Comparison of ENCODE assay signal across 8 cellular contexts in genomic region chr3:50623840-50624474, GRCh38. TPM values are rescaled to one million over a fixed set of nuclear protein-coding genes. Genes with fewer than 3 reads are reported as not detected.
DNase-seq lines count a peak whose midpoint lies in the region; ATAC-seq, FAIRE-seq and TF ChIP-seq lines count a peak whose summit lies in the region.

No MANE protein-coding gene starts in this region.

- no peaks in the 10 kb centered on the region for H3K36me3 ChIP-seq in A673 (ENCODE audit: insufficient read depth, low read length, poor library complexity, severe bottlenecking)

- no peaks in the 10 kb centered on the region for H3K27me3 ChIP-seq in A673 (replicated peaks; ENCODE audit: insufficient read depth, low read depth, low read length, poor library complexity)

- H3K27ac ChIP-seq in A673 (ENCODE audit: low read depth, low read length, poor library complexity, severe bottlenecking): no peak overlapping the region

- FAIRE-seq in RCC 7860 (lab: Jason Lieb, UNC): no peak

- peak overlapping the region; percentile 75 for H3K4me3 Mint-ChIP-seq in activated naive CD8-positive, alpha-beta T cell

- peaks cover 7% of the 10 kb centered on the region for H3K36me3 Mint-ChIP-seq in activated naive CD8-positive, alpha-beta T cell

- peaks cover 7% of the 10 kb centered on the region for H3K4me1 ChIP-seq in A673 (ENCODE audit: insufficient read depth, low read length, poor library complexity, severe bottlenecking)

- no peaks in the 10 kb centered on the region for H3K9me3 Mint-ChIP-seq in activated naive CD8-positive, alpha-beta T cell (ENCODE audit: low read depth)

- intact Hi-C loops in A673 (cut with micrococcal nuclease; ENCODE audit: unreplicated experiment): no loop called here

- no peaks in the 10 kb centered on the region for H3K9me3 ChIP-seq in A673 (ENCODE audit: low read depth, low read length, poor library complexity, severe bottlenecking)

- no peak overlapping the region for H3K4me3 ChIP-seq in A673 (ENCODE audit: low read depth, low read length, poor library complexity, severe bottlenecking)

- peak; percentile 71 for DNase-seq in HT1080 (ENCODE audit: low read depth)
- peak; percentile 45 to 70 for DNase-seq in stimulated activated CD4-positive, alpha-beta T cell treated with anti-CD3 and anti-CD28 coated beads, Interleukin-2, amount 100 ng/mL, for 24 hours
- DNase-seq in NCI-H187 (lab: John Stamatoyannopoulos, UW): no peak
- no peak for DNase-seq in RCC 7860 (ENCODE audit: low spot score)
- no peak for DNase-seq in A673 (ENCODE audit: low spot score)

- no peak for TF ChIP-seq CTCF in A673 (conservative IDR thresholded peaks at IDR 0.05; ENCODE audit: low read depth, low read length)

- ATAC-seq in GM19023 (IDR thresholded peaks at IDR 0.05; ENCODE audit: unreplicated experiment): peak; percentile 49
- ATAC-seq in HG02884 (IDR thresholded peaks at IDR 0.05; ENCODE audit: unreplicated experiment): no peak

- POLR2A ChIA-PET in A673 (lab: Charles Lee; ENCODE audit: low non-redundant PET): no interaction called here

- H3K4me1 Mint-ChIP-seq in activated naive CD8-positive, alpha-beta T cell (ENCODE audit: low read depth): peaks cover 89% of the 10 kb centered on the region

- peak overlapping the region; percentile 96 for H3K27ac Mint-ChIP-seq in activated naive CD8-positive, alpha-beta T cell

- CTCF ChIA-PET in A673 (lab: Charles Lee): no interaction called here

- BruUV-seq in A673 (replicated peaks; lab: Mats Ljungman, UMichigan): no TSS peak

- no peaks in the 10 kb centered on the region for H3K27me3 Mint-ChIP-seq in activated naive CD8-positive, alpha-beta T cell

RNA-seq across cellular contexts. Expression of gene MAPKAPK3, which starts 7.0 kb away (rescaled TPM):
- total RNA-seq in HT1080 (2014; rRNA removed; shearing (Covaris generic)): 123 and 168 TPM in 2 replicates
- polyA plus RNA-seq in HT1080 (2015; cell fraction: cytosol; rRNA removed): 85.1 and 85.8 TPM in 2 replicates
- 45.2 and 48.8 TPM in 2 replicates for polyA plus RNA-seq in HT1080 (2015; cell fraction: nucleus; rRNA removed)
- 15.8 and 17.3 TPM in 2 replicates for total RNA-seq in A673 (2021)

RNA-seq across cellular contexts. Expression of gene CISH, which starts 12.4 kb away (rescaled TPM):
- total RNA-seq in HT1080 (2014; rRNA removed; shearing (Covaris generic)): 0.10 and 0.53 TPM in 2 replicates
- polyA plus RNA-seq in HT1080 (2015; cell fraction: cytosol; rRNA removed): 0.52 and 0.73 TPM in 2 replicates
- 0.74 and 1.2 TPM in 2 replicates for polyA plus RNA-seq in HT1080 (2015; cell fraction: nucleus; rRNA removed)
- 0.86 and 1.6 TPM in 2 replicates for total RNA-seq in A673 (2021)

RNA-seq across cellular contexts. Expression of gene DOCK3, which starts 50.8 kb away (rescaled TPM):
- 1.4 TPM in 2 replicates for total RNA-seq in HT1080 (2014; rRNA removed; shearing (Covaris generic))
- 0.45 and 0.58 TPM in 2 replicates for polyA plus RNA-seq in HT1080 (2015; cell fraction: cytosol; rRNA removed)
- polyA plus RNA-seq in HT1080 (2015; cell fraction: nucleus; rRNA removed): 1.8 TPM in 2 replicates
- total RNA-seq in A673 (2021): 0.47 and 0.59 TPM in 2 replicates

RNA-seq across cellular contexts. Expression of gene HEMK1, which starts 54.6 kb away (rescaled TPM):
- total RNA-seq in HT1080 (2014; rRNA removed; shearing (Covaris generic)): 14.0 and 14.9 TPM in 2 replicates
- 15.3 and 18.0 TPM in 2 replicates for polyA plus RNA-seq in HT1080 (2015; cell fraction: cytosol; rRNA removed)
- polyA plus RNA-seq in HT1080 (2015; cell fraction: nucleus; rRNA removed): 46.8 and 51.4 TPM in 2 replicates
- total RNA-seq in A673 (2021): 5.7 and 7.9 TPM in 2 replicates

RNA-seq across cellular contexts. Expression of gene C3orf18, which starts 56.4 kb away (rescaled TPM):
- 1.9 and 2.5 TPM in 2 replicates for total RNA-seq in HT1080 (2014; rRNA removed; shearing (Covaris generic))
- 1.2 and 1.3 TPM in 2 replicates for polyA plus RNA-seq in HT1080 (2015; cell fraction: cytosol; rRNA removed)
- polyA plus RNA-seq in HT1080 (2015; cell fraction: nucleus; rRNA removed): 2.1 and 4.8 TPM in 2 replicates
- total RNA-seq in A673 (2021): 1.5 and 4.9 TPM in 2 replicates

Comparison
In these comparisons a context has a peak if more than half of its experiments do, and no peak if none do; other contexts are left out.
1. DNase-seq: peak in HT1080 (single experiment) and stimulated activated CD4-positive, alpha-beta T cell treated with anti-CD3 and anti-CD28 coated beads, Interleukin-2, amount 100 ng/mL, for 24 hours (2 of 2); none in NCI-H187 (0 of 2), RCC 7860 (single experiment) and A673 (single experiment).